Comparison of ENCODE assay signal across 2 cellular contexts in the genomic region with DNA sequence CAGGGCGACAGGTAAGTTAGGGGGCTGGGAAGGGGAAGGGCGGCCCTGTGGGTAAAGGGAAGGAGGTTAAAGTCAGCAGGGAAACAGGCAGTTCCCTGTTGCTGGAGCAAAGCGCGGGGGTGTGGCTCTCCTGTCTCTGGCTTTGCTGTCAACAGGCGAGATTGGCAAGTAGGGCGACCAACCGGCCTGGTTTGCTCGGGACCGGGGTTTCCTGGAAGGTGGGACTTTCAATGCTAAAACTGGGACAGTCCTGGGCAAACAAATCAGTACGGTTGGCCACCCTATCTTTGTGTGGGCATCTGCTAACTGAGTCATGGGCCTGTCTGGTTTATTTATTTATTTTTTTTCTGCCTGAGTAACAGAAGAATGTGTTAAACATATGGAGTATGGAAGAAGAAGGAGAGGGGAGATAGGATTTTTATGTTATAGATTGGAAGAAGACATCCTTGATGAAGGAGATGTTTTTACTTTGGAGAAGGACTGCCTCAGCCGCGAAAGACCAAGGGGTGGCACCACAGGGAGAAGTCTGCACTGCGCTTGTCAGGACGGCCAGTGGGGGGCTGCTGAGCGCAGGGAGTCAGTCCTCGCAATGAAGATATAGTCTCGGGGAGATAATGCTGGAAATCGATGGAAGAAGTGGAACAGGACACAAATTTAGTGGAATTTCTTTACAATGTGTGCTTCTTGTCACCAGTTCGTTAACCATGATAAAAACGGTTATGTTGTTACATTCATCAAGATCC.
A peak's percentile ranks its signal among the peaks of the same experiment; 100 is the strongest.
TF ChIP-seq lines count a peak whose summit lies in the region.

No MANE protein-coding gene starts in this region.

TF ChIP-seq in GM12891, 5 proteins besides CTCF, POLR2A, EP300 and RAD21:
- no peak for TF ChIP-seq POU2F2 (IDR thresholded peaks at IDR 0.05; ENCODE audit: low read depth, low read length)
- TF ChIP-seq POLR2AphosphoS5 (IDR thresholded peaks at IDR 0.05; ENCODE audit: low read depth, low read length): no peak
- TF ChIP-seq SPI1 (IDR thresholded peaks at IDR 0.05; ENCODE audit: low read depth, low read length): no peak
- TF ChIP-seq TAF1 (IDR thresholded peaks at IDR 0.05; ENCODE audit: low read depth, low read length): no peak
- no peak for TF ChIP-seq PAX5 (IDR thresholded peaks at IDR 0.05; ENCODE audit: insufficient read depth, low read length, severe bottlenecking)

TF ChIP-seq in H1, 55 proteins besides CTCF, POLR2A, EP300 and RAD21:
- TF ChIP-seq CHD2 (IDR thresholded peaks at IDR 0.05; ENCODE audit: low read length): peak; percentile 83
- no peak for TF ChIP-seq KDM4A (IDR thresholded peaks at IDR 0.05; ENCODE audit: low read depth, low read length, severe bottlenecking)
- TF ChIP-seq SP1 (IDR thresholded peaks at IDR 0.05; ENCODE audit: low read depth, low read length): peak; percentile 92
- peak; percentile 59; the same call in 1 of the 2 replicates for TF ChIP-seq SP2 (IDR thresholded peaks at IDR 0.05; ENCODE audit: low read length)
- no peak for TF ChIP-seq CBX5 (IDR thresholded peaks at IDR 0.05; ENCODE audit: low read depth, low read length)
- no peak for TF ChIP-seq KDM1A (IDR thresholded peaks at IDR 0.05; ENCODE audit: borderline replicate concordance, low read length)
- TF ChIP-seq EGR1 (IDR thresholded peaks at IDR 0.05; ENCODE audit: borderline replicate concordance, low read depth, low read length): no peak
- TF ChIP-seq, protein P1, sequence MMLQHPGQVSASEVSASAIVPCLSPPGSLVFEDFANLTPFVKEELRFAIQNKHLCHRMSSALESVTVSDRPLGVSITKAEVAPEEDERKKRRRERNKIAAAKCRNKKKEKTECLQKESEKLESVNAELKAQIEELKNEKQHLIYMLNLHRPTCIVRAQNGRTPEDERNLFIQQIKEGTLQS (IDR thresholded peaks at IDR 0.05; ENCODE audit: insufficient read depth, low read depth, low read length): no peak
- 0 out of 2 replicates have a peak, but pooled peaks have one; percentile 36 for TF ChIP-seq TCF12 (IDR thresholded peaks at IDR 0.05; ENCODE audit: low read depth, low read length)
